In genomic region chr12:31868980-31869379, GRCh38 we compare ENCODE assay signal across 9 cellular contexts.
DNase-seq lines count a peak whose midpoint lies in the region; FAIRE-seq and TF ChIP-seq lines count a peak whose summit lies in the region.
"Had no signal": no experiment of that assay in that cellular context is flagged by ENCODE, and none has a peak within 500 bp of the region (broad histone marks: within the 10 kb centered on the region; RNA-seq: fewer than 3 reads in every experiment).

No MANE protein-coding gene starts in this region.

- no peaks in the 10 kb centered on the region for H3K36me3 ChIP-seq in endothelial cell of umbilical vein (ENCODE audit: control insufficient read depth in 2 of 2, extremely low read depth in 1 of 2, insufficient read depth in 2 of 2, low read length in 2 of 2)
- no peaks in the 10 kb centered on the region for H3K36me3 ChIP-seq in ovary
- H3K36me3 ChIP-seq: suprapubic skin had no signal

- H3K27ac ChIP-seq in endothelial cell of umbilical vein (ENCODE audit: insufficient read depth, low read depth, low read length) (no peak overlapping the region), ovary (no peak overlapping the region)
- H3K27ac ChIP-seq: suprapubic skin had no signal

- H3K79me2 ChIP-seq in endothelial cell of umbilical vein (ENCODE audit: control insufficient read depth, insufficient read depth, low read length): no peaks in the 10 kb centered on the region

- no peak for TF ChIP-seq POLR2A in endothelial cell of umbilical vein (IDR thresholded peaks at IDR 0.05; ENCODE audit: low read depth, low read length)
- no peak for TF ChIP-seq POLR2A in ovary (IDR thresholded peaks at IDR 0.05)

- H3K4me1 ChIP-seq in endothelial cell of umbilical vein (ENCODE audit: control insufficient read depth, extremely low read depth, insufficient read depth, low read length) (no peaks in the 10 kb centered on the region), ovary (ENCODE audit: insufficient read depth) (peaks cover 5% of the 10 kb centered on the region)
- H3K4me1 ChIP-seq: suprapubic skin had no signal

- no peak overlapping the region for H3K4me3 ChIP-seq in endothelial cell of umbilical vein (replicated peaks in 1 of 3; ENCODE audit: insufficient read depth in 1 of 3, low read depth in 1 of 3, low read length in 3 of 3)
- no peak overlapping the region for H3K4me3 ChIP-seq in ovary
- H3K4me3 ChIP-seq: spleen, suprapubic skin had no signal

- H3K9ac ChIP-seq in endothelial cell of umbilical vein (replicated peaks; ENCODE audit: extremely low read depth, insufficient read depth, low read length): no peak overlapping the region

- no peak for TF ChIP-seq EP300 in ovary (IDR thresholded peaks at IDR 0.05)

- dilution Hi-C loops in endothelial cell of umbilical vein (cut with MboI; ENCODE audit: extremely low pct_ligation_motif_present, low sequenced_read_pairs): no loop called here

- intact Hi-C loops in endothelial cell of umbilical vein (cut with micrococcal nuclease): no loop called here
- intact Hi-C loops in ovary (cut with DNase I): no loop called here

- WGBS in ovary, 3 donors: 16 to 21% (median 19%) methylated on average over 2 of the region's 2 CpGs

- no peaks in the 10 kb centered on the region for H4K20me1 ChIP-seq in endothelial cell of umbilical vein (replicated peaks; ENCODE audit: control insufficient read depth, extremely low read depth, insufficient read depth, low read length)

- no peak overlapping the region for H2AFZ ChIP-seq in endothelial cell of umbilical vein (ENCODE audit: low read depth, low read length)

- no peak for FAIRE-seq in endothelial cell of umbilical vein (lab: Jason Lieb, UNC)

- H3K27me3 ChIP-seq in endothelial cell of umbilical vein (ENCODE audit: control insufficient read depth in 2 of 2, insufficient read depth in 2 of 2, low read length in 2 of 2) (no peaks in the 10 kb centered on the region), ovary (no peaks in the 10 kb centered on the region)
- H3K27me3 ChIP-seq: spleen, suprapubic skin had no signal

- H3K9me1 ChIP-seq in endothelial cell of umbilical vein (replicated peaks; ENCODE audit: control insufficient read depth, extremely low read depth, insufficient read depth, low read length): no peaks in the 10 kb centered on the region

- DNase-seq in H4 (ENCODE audit: low spot score) (peak; percentile 80), NCI-H2196 (lab: John Stamatoyannopoulos, UW; ENCODE audit: unreplicated experiment) (peak; percentile 73), endothelial cell of umbilical vein (ENCODE audit: low read depth, low spot score) (peak; percentile 69), ovary (peak; percentile 43 to 76 (median 56)), foreskin melanocyte (no peak), NOMO-1 treated with DMSO at 0.1 percent for 48 hours (lab: John Stamatoyannopoulos, UW; ENCODE audit: unreplicated experiment) (no peak)
- DNase-seq in stimulated activated naive CD4-positive, alpha-beta T cell treated with Interleukin-2 at 50 U/mL for 16 hours (lab: John Stamatoyannopoulos, UW): no peak
- DNase-seq: spleen had no signal

- no TSS peak for BruUV-seq in endothelial cell of umbilical vein (replicated peaks; lab: Mats Ljungman, UMichigan)

- TF ChIP-seq CTCF in endothelial cell of umbilical vein (IDR thresholded peaks at IDR 0.05; ENCODE audit: extremely low read depth in 1 of 2, insufficient read depth in 1 of 2, low read depth in 1 of 2, low read length in 2 of 2) (no peak), ovary (IDR thresholded peaks at IDR 0.05) (no peak)

- no peak overlapping the region for H3K4me2 ChIP-seq in endothelial cell of umbilical vein (ENCODE audit: insufficient read depth, low read length)

- H3K9me3 ChIP-seq in endothelial cell of umbilical vein (replicated peaks; ENCODE audit: control insufficient read depth, insufficient read depth, low read length) (no peaks in the 10 kb centered on the region), ovary (no peaks in the 10 kb centered on the region)
- H3K9me3 ChIP-seq: suprapubic skin had no signal

- CTCF ChIA-PET in endothelial cell of umbilical vein (lab: Charles Lee): no interaction called here

- POLR2A ChIA-PET in endothelial cell of umbilical vein (lab: Charles Lee): no interaction called here

TF ChIP-seq in endothelial cell of umbilical vein, 7 proteins besides CTCF, POLR2A, EP300 and RAD21:
- no peak for TF ChIP-seq GATA2 (IDR thresholded peaks at IDR 0.05; ENCODE audit: insufficient read depth, insufficient read length, low read depth, low read length)
- no peak for TF ChIP-seq FOS (IDR thresholded peaks at IDR 0.05; ENCODE audit: borderline replicate concordance, insufficient read depth, low read length)
- TF ChIP-seq JUN (IDR thresholded peaks at IDR 0.05; ENCODE audit: borderline replicate concordance, insufficient read depth, insufficient read length, low read depth): no peak
- no peak for TF ChIP-seq POLR2AphosphoS5 (IDR thresholded peaks at IDR 0.05; ENCODE audit: insufficient read depth, low read depth, low read length)
- no peak for TF ChIP-seq MAX (IDR thresholded peaks at IDR 0.05; ENCODE audit: insufficient read depth, insufficient read length)
- TF ChIP-seq EZH2 (IDR thresholded peaks at IDR 0.05; ENCODE audit: borderline replicate concordance, low read depth, low read length, severe bottlenecking): no peak
- no peak for TF ChIP-seq MYC (IDR thresholded peaks at IDR 0.05; ENCODE audit: low read depth, low read length)

Comparison
In these comparisons a context has a peak if more than half of its experiments do, and no peak if none do; other contexts are left out.
1. DNase-seq: peak in H4 (single experiment), NCI-H2196 (single experiment), endothelial cell of umbilical vein (single experiment) and ovary (5 of 5); none in stimulated activated naive CD4-positive, alpha-beta T cell treated with Interleukin-2 at 50 U/mL for 16 hours (single experiment), foreskin melanocyte (single experiment) and NOMO-1 treated with DMSO at 0.1 percent for 48 hours (single experiment).